Comparison of ENCODE assay signal across 19 cellular contexts in the genomic region with DNA sequence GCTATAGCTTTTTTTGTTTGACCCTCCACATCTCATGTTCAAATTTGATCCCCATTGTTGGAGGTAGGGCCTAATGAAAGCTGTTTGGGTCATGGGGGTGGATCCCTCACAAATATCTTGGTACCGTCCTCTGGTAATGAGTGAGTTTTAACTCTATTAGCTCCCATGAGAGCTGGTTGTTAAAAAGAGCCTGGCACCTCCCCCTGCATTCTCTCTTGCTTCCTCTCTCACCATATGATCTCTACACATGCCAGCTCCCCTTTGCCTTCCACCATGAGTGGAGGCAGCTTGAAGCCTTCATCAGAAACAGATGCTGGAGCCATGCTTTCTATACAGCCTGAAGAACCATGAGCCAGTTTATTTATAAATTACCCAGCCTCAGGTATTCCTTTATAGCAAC.
"Had no signal": no experiment of that assay in that cellular context is flagged by ENCODE, and none has a peak within 500 bp of the region (broad histone marks: within the 10 kb centered on the region; RNA-seq: fewer than 3 reads in every experiment).

No MANE protein-coding gene starts in this region.

- DNase-seq: colonic mucosa; dermis blood vessel endothelial cell; erythroblast; gastrocnemius medialis; heart right ventricle; islet precursor cell; mammary epithelial cell; naive thymus-derived CD4-positive, alpha-beta T cell; psoas muscle; retina; right lobe of liver; stimulated activated CD4-positive, alpha-beta T cell treated with anti-CD3 and anti-CD28 coated beads, Interleukin-4, amount 100 ng/mL, for 1 hour; stimulated activated naive CD8-positive, alpha-beta T cell treated with anti-CD3 and anti-CD28 coated beads, Interleukin-15, amount 100 ng/mL, for 72 hours; testis; upper lobe of right lung had no signal

- H3K4me3 Mint-ChIP-seq: naive thymus-derived CD4-positive, alpha-beta T cell; stimulated activated memory B cell treated with anti-CD40 and anti-IgM and Interleukin-4, amounts not matched to agents 10 μg/mL and 1 μg/mL and 100 μg/mL, for 72 hours; stimulated activated naive CD8-positive, alpha-beta T cell treated with anti-CD3 and anti-CD28 coated beads, Interleukin-15, amount 100 ng/mL, for 72 hours had no signal

- H3K9me3 ChIP-seq: colonic mucosa, gastrocnemius medialis, heart right ventricle, neutrophil, psoas muscle, right lobe of liver, testis, upper lobe of right lung had no signal

- H3K36me3 Mint-ChIP-seq: naive thymus-derived CD4-positive, alpha-beta T cell; stimulated activated memory B cell treated with anti-CD40 and anti-IgM and Interleukin-4, amounts not matched to agents 10 μg/mL and 1 μg/mL and 100 μg/mL, for 72 hours had no signal

- H3K4me1 ChIP-seq: colonic mucosa, gastrocnemius medialis, heart right ventricle, psoas muscle, right lobe of liver, testis, tibial nerve, upper lobe of right lung had no signal

- H3K36me3 ChIP-seq: colonic mucosa, gastrocnemius medialis, heart right ventricle, neutrophil, right lobe of liver, tibial nerve, upper lobe of right lung had no signal

- H3K27me3 ChIP-seq: colonic mucosa, gastrocnemius medialis, heart right ventricle, neutrophil, right lobe of liver, testis, tibial nerve, upper lobe of right lung had no signal

- H3K27ac Mint-ChIP-seq: naive thymus-derived CD4-positive, alpha-beta T cell; stimulated activated memory B cell treated with anti-CD40 and anti-IgM and Interleukin-4, amounts not matched to agents 10 μg/mL and 1 μg/mL and 100 μg/mL, for 72 hours; stimulated activated naive CD8-positive, alpha-beta T cell treated with anti-CD3 and anti-CD28 coated beads, Interleukin-15, amount 100 ng/mL, for 72 hours had no signal

- H3K4me3 ChIP-seq: colonic mucosa, gastrocnemius medialis, heart right ventricle, psoas muscle, right lobe of liver, testis, tibial nerve, upper lobe of right lung had no signal

- ATAC-seq: gastrocnemius medialis; heart right ventricle; left lobe of liver; naive thymus-derived CD4-positive, alpha-beta T cell; psoas muscle; right lobe of liver; stimulated activated memory B cell treated with anti-CD40 and anti-IgM and Interleukin-4, amounts not matched to agents 10 μg/mL and 1 μg/mL and 100 μg/mL, for 72 hours; stimulated activated naive CD8-positive, alpha-beta T cell treated with anti-CD3 and anti-CD28 coated beads, Interleukin-15, amount 100 ng/mL, for 72 hours; upper lobe of right lung had no signal

- H3K4me1 Mint-ChIP-seq: naive thymus-derived CD4-positive, alpha-beta T cell had no signal

- H3K27ac ChIP-seq: colonic mucosa, gastrocnemius medialis, heart right ventricle, neutrophil, psoas muscle, right lobe of liver, testis, tibial nerve, upper lobe of right lung had no signal
